1 cellular context compared by ENCODE assay signal in the genomic region with DNA sequence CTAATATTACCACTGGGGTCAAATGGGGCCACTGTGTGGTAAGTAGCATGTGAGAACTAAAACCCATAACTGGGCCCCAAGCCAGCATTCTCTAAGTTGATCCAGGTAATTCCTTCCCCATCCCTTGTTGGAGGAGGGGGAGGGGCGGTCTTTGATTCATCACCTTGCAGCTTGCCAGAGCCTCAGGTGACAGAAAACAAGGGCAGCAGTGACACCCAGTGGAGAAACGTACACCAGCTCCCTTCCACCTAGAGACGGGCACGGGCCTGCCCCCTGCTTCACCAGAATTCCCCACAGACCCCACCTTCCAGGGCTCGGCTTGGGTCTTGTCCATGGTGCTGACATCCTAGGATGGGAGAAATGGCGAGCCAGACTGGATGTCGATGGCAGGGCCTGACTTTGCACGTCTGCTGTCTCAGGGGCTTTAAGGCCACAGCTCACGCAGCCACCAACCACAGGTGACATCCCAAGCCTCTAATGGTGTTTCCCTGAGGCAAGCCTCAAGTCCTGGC.
TF ChIP-seq lines count a peak whose summit lies in the region.

No MANE protein-coding gene starts in this region.

TF ChIP-seq in WTC11, 78 proteins besides CTCF, POLR2A, EP300 and RAD21 (continued from another document and continues in another):
- 0 out of 2 replicates have a peak, but pooled peaks have one; percentile 76 for TF ChIP-seq AFF4 (CRISPR knock-in tag; IDR thresholded peaks at IDR 0.05; ENCODE audit: borderline replicate concordance)
- TF ChIP-seq ESRRA (CRISPR knock-in tag; IDR thresholded peaks at IDR 0.05; ENCODE audit: borderline replicate concordance): peak; percentile 83; the same call in 1 of the 2 replicates
- TF ChIP-seq NR1H2 (CRISPR knock-in tag; IDR thresholded peaks at IDR 0.05): no peak
- TF ChIP-seq ZNF232 (CRISPR knock-in tag; IDR thresholded peaks at IDR 0.05): peak; percentile 90; the same call in 1 of the 2 replicates
- no peak for TF ChIP-seq ZNF532 (CRISPR knock-in tag; IDR thresholded peaks at IDR 0.05; ENCODE audit: borderline replicate concordance)
- peak; percentile 93 for TF ChIP-seq TEAD1 (CRISPR knock-in tag; IDR thresholded peaks at IDR 0.05)
- TF ChIP-seq, protein P1, sequence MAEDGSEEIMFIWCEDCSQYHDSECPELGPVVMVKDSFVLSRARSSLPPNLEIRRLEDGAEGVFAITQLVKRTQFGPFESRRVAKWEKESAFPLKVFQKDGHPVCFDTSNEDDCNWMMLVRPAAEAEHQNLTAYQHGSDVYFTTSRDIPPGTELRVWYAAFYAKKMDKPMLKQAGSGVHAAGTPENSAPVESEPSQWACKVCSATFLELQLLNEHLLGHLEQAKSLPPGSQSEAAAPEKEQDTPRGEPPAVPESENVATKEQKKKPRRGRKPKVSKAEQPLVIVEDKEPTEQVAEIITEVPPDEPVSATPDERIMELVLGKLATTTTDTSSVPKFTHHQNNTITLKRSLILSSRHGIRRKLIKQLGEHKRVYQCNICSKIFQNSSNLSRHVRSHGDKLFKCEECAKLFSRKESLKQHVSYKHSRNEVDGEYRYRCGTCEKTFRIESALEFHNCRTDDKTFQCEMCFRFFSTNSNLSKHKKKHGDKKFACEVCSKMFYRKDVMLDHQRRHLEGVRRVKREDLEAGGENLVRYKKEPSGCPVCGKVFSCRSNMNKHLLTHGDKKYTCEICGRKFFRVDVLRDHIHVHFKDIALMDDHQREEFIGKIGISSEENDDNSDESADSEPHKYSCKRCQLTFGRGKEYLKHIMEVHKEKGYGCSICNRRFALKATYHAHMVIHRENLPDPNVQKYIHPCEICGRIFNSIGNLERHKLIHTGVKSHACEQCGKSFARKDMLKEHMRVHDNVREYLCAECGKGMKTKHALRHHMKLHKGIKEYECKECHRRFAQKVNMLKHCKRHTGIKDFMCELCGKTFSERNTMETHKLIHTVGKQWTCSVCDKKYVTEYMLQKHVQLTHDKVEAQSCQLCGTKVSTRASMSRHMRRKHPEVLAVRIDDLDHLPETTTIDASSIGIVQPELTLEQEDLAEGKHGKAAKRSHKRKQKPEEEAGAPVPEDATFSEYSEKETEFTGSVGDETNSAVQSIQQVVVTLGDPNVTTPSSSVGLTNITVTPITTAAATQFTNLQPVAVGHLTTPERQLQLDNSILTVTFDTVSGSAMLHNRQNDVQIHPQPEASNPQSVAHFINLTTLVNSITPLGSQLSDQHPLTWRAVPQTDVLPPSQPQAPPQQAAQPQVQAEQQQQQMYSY (CRISPR knock-in tag; IDR thresholded peaks at IDR 0.05): peak; percentile 19; the same call in 1 of the 2 replicates
- TF ChIP-seq, protein P2, sequence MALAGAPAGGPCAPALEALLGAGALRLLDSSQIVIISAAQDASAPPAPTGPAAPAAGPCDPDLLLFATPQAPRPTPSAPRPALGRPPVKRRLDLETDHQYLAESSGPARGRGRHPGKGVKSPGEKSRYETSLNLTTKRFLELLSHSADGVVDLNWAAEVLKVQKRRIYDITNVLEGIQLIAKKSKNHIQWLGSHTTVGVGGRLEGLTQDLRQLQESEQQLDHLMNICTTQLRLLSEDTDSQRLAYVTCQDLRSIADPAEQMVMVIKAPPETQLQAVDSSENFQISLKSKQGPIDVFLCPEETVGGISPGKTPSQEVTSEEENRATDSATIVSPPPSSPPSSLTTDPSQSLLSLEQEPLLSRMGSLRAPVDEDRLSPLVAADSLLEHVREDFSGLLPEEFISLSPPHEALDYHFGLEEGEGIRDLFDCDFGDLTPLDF (CRISPR knock-in tag; IDR thresholded peaks at IDR 0.05): peak; percentile 88
- TF ChIP-seq, protein P3, sequence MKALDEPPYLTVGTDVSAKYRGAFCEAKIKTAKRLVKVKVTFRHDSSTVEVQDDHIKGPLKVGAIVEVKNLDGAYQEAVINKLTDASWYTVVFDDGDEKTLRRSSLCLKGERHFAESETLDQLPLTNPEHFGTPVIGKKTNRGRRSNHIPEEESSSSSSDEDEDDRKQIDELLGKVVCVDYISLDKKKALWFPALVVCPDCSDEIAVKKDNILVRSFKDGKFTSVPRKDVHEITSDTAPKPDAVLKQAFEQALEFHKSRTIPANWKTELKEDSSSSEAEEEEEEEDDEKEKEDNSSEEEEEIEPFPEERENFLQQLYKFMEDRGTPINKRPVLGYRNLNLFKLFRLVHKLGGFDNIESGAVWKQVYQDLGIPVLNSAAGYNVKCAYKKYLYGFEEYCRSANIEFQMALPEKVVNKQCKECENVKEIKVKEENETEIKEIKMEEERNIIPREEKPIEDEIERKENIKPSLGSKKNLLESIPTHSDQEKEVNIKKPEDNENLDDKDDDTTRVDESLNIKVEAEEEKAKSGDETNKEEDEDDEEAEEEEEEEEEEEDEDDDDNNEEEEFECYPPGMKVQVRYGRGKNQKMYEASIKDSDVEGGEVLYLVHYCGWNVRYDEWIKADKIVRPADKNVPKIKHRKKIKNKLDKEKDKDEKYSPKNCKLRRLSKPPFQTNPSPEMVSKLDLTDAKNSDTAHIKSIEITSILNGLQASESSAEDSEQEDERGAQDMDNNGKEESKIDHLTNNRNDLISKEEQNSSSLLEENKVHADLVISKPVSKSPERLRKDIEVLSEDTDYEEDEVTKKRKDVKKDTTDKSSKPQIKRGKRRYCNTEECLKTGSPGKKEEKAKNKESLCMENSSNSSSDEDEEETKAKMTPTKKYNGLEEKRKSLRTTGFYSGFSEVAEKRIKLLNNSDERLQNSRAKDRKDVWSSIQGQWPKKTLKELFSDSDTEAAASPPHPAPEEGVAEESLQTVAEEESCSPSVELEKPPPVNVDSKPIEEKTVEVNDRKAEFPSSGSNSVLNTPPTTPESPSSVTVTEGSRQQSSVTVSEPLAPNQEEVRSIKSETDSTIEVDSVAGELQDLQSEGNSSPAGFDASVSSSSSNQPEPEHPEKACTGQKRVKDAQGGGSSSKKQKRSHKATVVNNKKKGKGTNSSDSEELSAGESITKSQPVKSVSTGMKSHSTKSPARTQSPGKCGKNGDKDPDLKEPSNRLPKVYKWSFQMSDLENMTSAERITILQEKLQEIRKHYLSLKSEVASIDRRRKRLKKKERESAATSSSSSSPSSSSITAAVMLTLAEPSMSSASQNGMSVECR (CRISPR knock-in tag; IDR thresholded peaks at IDR 0.05; ENCODE audit: borderline replicate concordance): peak; percentile 93
- peak; percentile 97 for TF ChIP-seq SMAD3 (CRISPR knock-in tag; IDR thresholded peaks at IDR 0.05; ENCODE audit: borderline replicate concordance)
- TF ChIP-seq JAZF1 (CRISPR knock-in tag; IDR thresholded peaks at IDR 0.05): no peak
- TF ChIP-seq ZNF121 (CRISPR knock-in tag; IDR thresholded peaks at IDR 0.05): 0 out of 2 replicates have a peak, but pooled peaks have one; percentile 21
- TF ChIP-seq GRHL2 (CRISPR knock-in tag; IDR thresholded peaks at IDR 0.05; ENCODE audit: insufficient replicate concordance, severe bottlenecking): no peak
- TF ChIP-seq MAX (CRISPR knock-in tag; IDR thresholded peaks at IDR 0.05): peak; percentile 77
- TF ChIP-seq ETV6 (CRISPR knock-in tag; IDR thresholded peaks at IDR 0.05): peak; percentile 93
- no peak for TF ChIP-seq GABPB1 (CRISPR knock-in tag; IDR thresholded peaks at IDR 0.05)
- TF ChIP-seq, protein P4, sequence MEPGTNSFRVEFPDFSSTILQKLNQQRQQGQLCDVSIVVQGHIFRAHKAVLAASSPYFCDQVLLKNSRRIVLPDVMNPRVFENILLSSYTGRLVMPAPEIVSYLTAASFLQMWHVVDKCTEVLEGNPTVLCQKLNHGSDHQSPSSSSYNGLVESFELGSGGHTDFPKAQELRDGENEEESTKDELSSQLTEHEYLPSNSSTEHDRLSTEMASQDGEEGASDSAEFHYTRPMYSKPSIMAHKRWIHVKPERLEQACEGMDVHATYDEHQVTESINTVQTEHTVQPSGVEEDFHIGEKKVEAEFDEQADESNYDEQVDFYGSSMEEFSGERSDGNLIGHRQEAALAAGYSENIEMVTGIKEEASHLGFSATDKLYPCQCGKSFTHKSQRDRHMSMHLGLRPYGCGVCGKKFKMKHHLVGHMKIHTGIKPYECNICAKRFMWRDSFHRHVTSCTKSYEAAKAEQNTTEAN (CRISPR knock-in tag; IDR thresholded peaks at IDR 0.05): 0 out of 2 replicates have a peak, but pooled peaks have one; percentile 93
- peak; percentile 93; the same call in 1 of the 2 replicates for TF ChIP-seq FOXP4 (CRISPR knock-in tag; IDR thresholded peaks at IDR 0.05)
- peak; percentile 71; the same call in 1 of the 2 replicates for TF ChIP-seq CBFB (CRISPR knock-in tag; IDR thresholded peaks at IDR 0.05; ENCODE audit: low read depth)
- no peak for TF ChIP-seq STAT6 (CRISPR knock-in tag; conservative IDR thresholded peaks at IDR 0.05; ENCODE audit: low read depth)
- no peak for TF ChIP-seq NR2C2 (CRISPR knock-in tag; IDR thresholded peaks at IDR 0.05)
- TF ChIP-seq NFE2L1 (CRISPR knock-in tag; IDR thresholded peaks at IDR 0.05): peak; percentile 87
